1 cellular context compared by ENCODE assay signal in genomic region chr1:192235127-192235526, GRCh38.
TF ChIP-seq lines count a peak whose summit lies in the region.

No MANE protein-coding gene starts in this region.

TF ChIP-seq in K562, 482 proteins besides CTCF, POLR2A, EP300 and RAD21 (continued from another document):
- TF ChIP-seq PBX2 (CRISPR knock-in tag; IDR thresholded peaks at IDR 0.05; ENCODE audit: low read depth) (no peak), PBX2 (tag; conservative IDR thresholded peaks at IDR 0.05; ENCODE audit: low read depth) (0 out of 2 replicates have a peak, but pooled peaks have one; percentile 16), HIVEP1 (CRISPR knock-in tag; IDR thresholded peaks at IDR 0.05) (no peak), FOS (IDR thresholded peaks at IDR 0.05; ENCODE audit: extremely low read depth, insufficient read length) (no peak), RBBP5 (IDR thresholded peaks at IDR 0.05; ENCODE audit: borderline replicate concordance, insufficient read depth, low read length, poor library complexity, severe bottlenecking) (no peak), AFF4 (CRISPR knock-in tag; IDR thresholded peaks at IDR 0.05) (no peak), PHB (CRISPR knock-in tag; IDR thresholded peaks at IDR 0.05) (no peak), ZEB2 (IDR thresholded peaks at IDR 0.05) (no peak), ZNF778 (CRISPR knock-in tag; IDR thresholded peaks at IDR 0.05) (no peak), KLF10 (CRISPR knock-in tag; IDR thresholded peaks at IDR 0.05) (no peak), CBX5 (IDR thresholded peaks at IDR 0.05; ENCODE audit: borderline replicate concordance, low read depth) (no peak), RFX1 (IDR thresholded peaks at IDR 0.05) (no peak), ZNF121 (CRISPR knock-in tag; conservative IDR thresholded peaks at IDR 0.05) (no peak), HDAC6 (IDR thresholded peaks at IDR 0.05; ENCODE audit: low read depth, low read length) (no peak), CREB1 (IDR thresholded peaks at IDR 0.05) (no peak), CREB1 (CRISPR knock-in tag; IDR thresholded peaks at IDR 0.05) (no peak), SREBF1 (IDR thresholded peaks at IDR 0.05; ENCODE audit: borderline replicate concordance, low read depth, low read length) (no peak), SMARCA5 (IDR thresholded peaks at IDR 0.05) (no peak), ZBTB33 (CRISPR knock-in tag; IDR thresholded peaks at IDR 0.05) (no peak), ZHX1 (conservative IDR thresholded peaks at IDR 0.05; ENCODE audit: low read length) (no peak), SPI1 (IDR thresholded peaks at IDR 0.05; ENCODE audit: borderline replicate concordance, low read depth, low read length) (no peak), ZNF124 (CRISPR knock-in tag; IDR thresholded peaks at IDR 0.05) (no peak), CEBPB (tag; IDR thresholded peaks at IDR 0.05) (no peak), HCFC1 (IDR thresholded peaks at IDR 0.05; ENCODE audit: low read depth, low read length) (no peak), ZNF140 (CRISPR knock-in tag; IDR thresholded peaks at IDR 0.05) (no peak), TEAD4 (IDR thresholded peaks at IDR 0.05; ENCODE audit: low read length) (peak; percentile 18; the same call in 1 of the 2 replicates), TEAD4 (CRISPR knock-in tag; IDR thresholded peaks at IDR 0.05; ENCODE audit: borderline replicate concordance) (no peak), ZFP36 (IDR thresholded peaks at IDR 0.05; ENCODE audit: low read depth, low read length, partially characterized antibody) (no peak), ZNF143 (CRISPR knock-in tag; IDR thresholded peaks at IDR 0.05) (no peak), CTBP1 (IDR thresholded peaks at IDR 0.05; ENCODE audit: borderline replicate concordance) (no peak), CBFA2T3 (IDR thresholded peaks at IDR 0.05) (peak; percentile 61), NCOA6 (IDR thresholded peaks at IDR 0.05) (no peak), TAL1 (IDR thresholded peaks at IDR 0.05) (peak; percentile 14; the same call in 1 of the 2 replicates), THRA (IDR thresholded peaks at IDR 0.05) (no peak), TCF3 (CRISPR knock-in tag; IDR thresholded peaks at IDR 0.05) (peak; percentile 68), CCAR2 (IDR thresholded peaks at IDR 0.05; ENCODE audit: low read depth, low read length) (no peak), PTBP1 (IDR thresholded peaks at IDR 0.05; ENCODE audit: low read depth, low read length) (no peak), RBM14 (IDR thresholded peaks at IDR 0.05; ENCODE audit: borderline replicate concordance, insufficient read depth, low read depth, low read length) (no peak)
- TF ChIP-seq, protein P1, sequence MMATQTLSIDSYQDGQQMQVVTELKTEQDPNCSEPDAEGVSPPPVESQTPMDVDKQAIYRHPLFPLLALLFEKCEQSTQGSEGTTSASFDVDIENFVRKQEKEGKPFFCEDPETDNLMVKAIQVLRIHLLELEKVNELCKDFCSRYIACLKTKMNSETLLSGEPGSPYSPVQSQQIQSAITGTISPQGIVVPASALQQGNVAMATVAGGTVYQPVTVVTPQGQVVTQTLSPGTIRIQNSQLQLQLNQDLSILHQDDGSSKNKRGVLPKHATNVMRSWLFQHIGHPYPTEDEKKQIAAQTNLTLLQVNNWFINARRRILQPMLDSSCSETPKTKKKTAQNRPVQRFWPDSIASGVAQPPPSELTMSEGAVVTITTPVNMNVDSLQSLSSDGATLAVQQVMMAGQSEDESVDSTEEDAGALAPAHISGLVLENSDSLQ (IDR thresholded peaks at IDR 0.05): no peak
- TF ChIP-seq, protein P2, sequence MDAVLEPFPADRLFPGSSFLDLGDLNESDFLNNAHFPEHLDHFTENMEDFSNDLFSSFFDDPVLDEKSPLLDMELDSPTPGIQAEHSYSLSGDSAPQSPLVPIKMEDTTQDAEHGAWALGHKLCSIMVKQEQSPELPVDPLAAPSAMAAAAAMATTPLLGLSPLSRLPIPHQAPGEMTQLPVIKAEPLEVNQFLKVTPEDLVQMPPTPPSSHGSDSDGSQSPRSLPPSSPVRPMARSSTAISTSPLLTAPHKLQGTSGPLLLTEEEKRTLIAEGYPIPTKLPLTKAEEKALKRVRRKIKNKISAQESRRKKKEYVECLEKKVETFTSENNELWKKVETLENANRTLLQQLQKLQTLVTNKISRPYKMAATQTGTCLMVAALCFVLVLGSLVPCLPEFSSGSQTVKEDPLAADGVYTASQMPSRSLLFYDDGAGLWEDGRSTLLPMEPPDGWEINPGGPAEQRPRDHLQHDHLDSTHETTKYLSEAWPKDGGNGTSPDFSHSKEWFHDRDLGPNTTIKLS (IDR thresholded peaks at IDR 0.05; ENCODE audit: borderline replicate concordance, low read depth): no peak
